10 cellular contexts compared by ENCODE assay signal in genomic region chr17:28577466-28577824, GRCh38. TPM values are rescaled to one million over a fixed set of nuclear protein-coding genes. Genes with fewer than 3 reads are reported as not detected.
DNase-seq lines count a peak whose midpoint lies in the region; ATAC-seq and TF ChIP-seq lines count a peak whose summit lies in the region.
"Had no signal": no experiment of that assay in that cellular context is flagged by ENCODE, and none has a peak within 500 bp of the region (broad histone marks: within the 10 kb centered on the region; RNA-seq: fewer than 3 reads in every experiment).

No MANE protein-coding gene starts in this region.

- H3K36me3 Mint-ChIP-seq in activated naive CD8-positive, alpha-beta T cell treated with anti-CD3 and anti-CD28 coated beads, Interleukin-2, amount 10 ng/mL, durations not matched to agents 7 days and 5 days, result peaks cover 24% of the 10 kb centered on the region
- H3K36me3 Mint-ChIP-seq in activated naive CD8-positive, alpha-beta T cell treated with anti-CD3 and anti-CD28 coated beads, Interleukin-2, amount 50 U/mL, for 24 hours (ENCODE audit: low read depth), result peaks cover 33% of the 10 kb centered on the region

- 89 to 94% methylated on average over 2 of the region's 3 CpGs for WGBS in gastroesophageal sphincter (ENCODE audit: low coverage in 1 of 2), 2 donors
- 71 to 89% methylated on average over 3 of the region's 3 CpGs for WGBS in tibial nerve, 2 donors

- no peaks in the 10 kb centered on the region for H3K27me3 ChIP-seq in Panc1 (ENCODE audit: control insufficient read depth, insufficient read depth, low read length)
- H3K27me3 ChIP-seq in gastroesophageal sphincter, result no peaks in the 10 kb centered on the region
- no peaks in the 10 kb centered on the region for H3K27me3 ChIP-seq in tibial nerve

- TF ChIP-seq EP300 in gastroesophageal sphincter (IDR thresholded peaks at IDR 0.05) (no peak), tibial nerve (IDR thresholded peaks at IDR 0.05) (no peak)

- CTCF ChIA-PET in Panc1 (lab: Charles Lee), result no interaction called here

- POLR2A ChIA-PET in activated naive CD8-positive, alpha-beta T cell treated with anti-CD3 and anti-CD28 coated beads, Interleukin-2, amount 10 ng/mL, durations not matched to agents 7 days and 5 days (lab: Charles Lee), result interaction anchor here (0.9 to 3.7 kb wide), 9 partner anchors 19 to 143 kb away, joined by 3 to 33 read pairs (median 6); partner anchors contain the start of genes BLTP2, PROCA1, RPL23A and SPAG5
- POLR2A ChIA-PET in Panc1 (lab: Charles Lee), result interaction anchor here (0.9 kb wide), 1 partner anchor 142 kb away, joined by 4 read pairs; the partner anchor contains the start of gene RPL23A

- H3K27ac ChIP-seq in Panc1 (ENCODE audit: low read length) (peak overlapping the region; percentile 44; the same call in 1 of the 2 replicates), gastroesophageal sphincter (peak overlapping the region in 3 of 4 donors; percentile 50 to 66 (median 65)), tibial nerve (peak overlapping the region; percentile 55 to 82 (median 69))
- H3K27ac ChIP-seq: lower lobe of right lung, parathyroid adenoma had no signal

- in situ Hi-C loops in Panc1 (cut with HindIII; ENCODE audit: low pct_unique_long_range_greater_than_20kb, low sequenced_read_pairs), result no loop called here

- no peak for DNase-seq in activated naive CD8-positive, alpha-beta T cell treated with anti-CD3 and anti-CD28 coated beads, Interleukin-2, amount 10 ng/mL, durations not matched to agents 7 days and 5 days
- no peak for DNase-seq in activated naive CD8-positive, alpha-beta T cell treated with anti-CD3 and anti-CD28 coated beads, Interleukin-2, amount 50 U/mL, for 24 hours
- DNase-seq in Panc1 (ENCODE audit: low read depth, low spot score) (no peak), tibial nerve (ENCODE audit: low spot score in 2 of 2) (no peak), UCSD-AML1 (lab: John Stamatoyannopoulos, UW; ENCODE audit: unreplicated experiment) (no peak)

- intact Hi-C loops in Panc1 (cut with micrococcal nuclease; ENCODE audit: unreplicated experiment), result no loop called here

- TF ChIP-seq CTCF in Panc1 (IDR thresholded peaks at IDR 0.05), result no peak
- TF ChIP-seq CTCF in gastroesophageal sphincter (IDR thresholded peaks at IDR 0.05), result no peak
- TF ChIP-seq CTCF in tibial nerve (IDR thresholded peaks at IDR 0.05), result no peak

- H3K4me3 ChIP-seq in Panc1 (ENCODE audit: low read depth in 2 of 2, low read length in 2 of 2) (no peak overlapping the region), gastroesophageal sphincter (no peak overlapping the region), tibial nerve (no peak overlapping the region)

- H3K4me3 Mint-ChIP-seq in activated naive CD8-positive, alpha-beta T cell treated with anti-CD3 and anti-CD28 coated beads, Interleukin-2, amount 10 ng/mL, durations not matched to agents 7 days and 5 days, result no peak overlapping the region
- no peak overlapping the region for H3K4me3 Mint-ChIP-seq in activated naive CD8-positive, alpha-beta T cell treated with anti-CD3 and anti-CD28 coated beads, Interleukin-2, amount 50 U/mL, for 24 hours

- peak overlapping the region; percentile 89 for H3K27ac Mint-ChIP-seq in activated naive CD8-positive, alpha-beta T cell treated with anti-CD3 and anti-CD28 coated beads, Interleukin-2, amount 10 ng/mL, durations not matched to agents 7 days and 5 days
- no peak overlapping the region for H3K27ac Mint-ChIP-seq in activated naive CD8-positive, alpha-beta T cell treated with anti-CD3 and anti-CD28 coated beads, Interleukin-2, amount 50 U/mL, for 24 hours

- no peak for ATAC-seq in activated naive CD8-positive, alpha-beta T cell treated with anti-CD3 and anti-CD28 coated beads, Interleukin-2, amount 10 ng/mL, durations not matched to agents 7 days and 5 days (ENCODE audit: low read depth)
- ATAC-seq in activated naive CD8-positive, alpha-beta T cell treated with anti-CD3 and anti-CD28 coated beads, Interleukin-2, amount 50 U/mL, for 24 hours, result no peak
- ATAC-seq in Panc1 (no peak), gastroesophageal sphincter (no peak), HG03139 (IDR thresholded peaks at IDR 0.05; ENCODE audit: unreplicated experiment) (no peak), GM18505 (IDR thresholded peaks at IDR 0.05; ENCODE audit: unreplicated experiment) (no peak)

- peaks cover 15% of the 10 kb centered on the region for H3K4me1 Mint-ChIP-seq in activated naive CD8-positive, alpha-beta T cell treated with anti-CD3 and anti-CD28 coated beads, Interleukin-2, amount 10 ng/mL, durations not matched to agents 7 days and 5 days
- peaks cover 28% of the 10 kb centered on the region for H3K4me1 Mint-ChIP-seq in activated naive CD8-positive, alpha-beta T cell treated with anti-CD3 and anti-CD28 coated beads, Interleukin-2, amount 50 U/mL, for 24 hours

- H3K27me3 Mint-ChIP-seq in activated naive CD8-positive, alpha-beta T cell treated with anti-CD3 and anti-CD28 coated beads, Interleukin-2, amount 10 ng/mL, durations not matched to agents 7 days and 5 days, result no peaks in the 10 kb centered on the region
- H3K27me3 Mint-ChIP-seq in activated naive CD8-positive, alpha-beta T cell treated with anti-CD3 and anti-CD28 coated beads, Interleukin-2, amount 50 U/mL, for 24 hours, result no peaks in the 10 kb centered on the region

- TF ChIP-seq POLR2A in gastroesophageal sphincter (IDR thresholded peaks at IDR 0.05), result no peak
- no peak for TF ChIP-seq POLR2A in tibial nerve (IDR thresholded peaks at IDR 0.05)
- no peak for TF ChIP-seq POLR2A in GM18505 (IDR thresholded peaks at IDR 0.05; ENCODE audit: borderline replicate concordance, extremely low read depth, insufficient read depth, insufficient read length)

- no TSS peak for BruUV-seq in Panc1 (replicated peaks; lab: Mats Ljungman, UMichigan)

- no peaks in the 10 kb centered on the region for H3K9me3 Mint-ChIP-seq in activated naive CD8-positive, alpha-beta T cell treated with anti-CD3 and anti-CD28 coated beads, Interleukin-2, amount 10 ng/mL, durations not matched to agents 7 days and 5 days
- no peaks in the 10 kb centered on the region for H3K9me3 Mint-ChIP-seq in activated naive CD8-positive, alpha-beta T cell treated with anti-CD3 and anti-CD28 coated beads, Interleukin-2, amount 50 U/mL, for 24 hours

- H3K36me3 ChIP-seq in Panc1 (ENCODE audit: control insufficient read depth, insufficient read depth, low read length) (peaks cover 4% of the 10 kb centered on the region), gastroesophageal sphincter (peaks cover 0 to 5% of the 10 kb centered on the region in 2 donors), tibial nerve (peaks cover 0 to 10% (median 0%) of the 10 kb centered on the region in 3 donors)
- H3K36me3 ChIP-seq: lower lobe of right lung had no signal

- H3K9me3 ChIP-seq in Panc1 (ENCODE audit: control insufficient read depth, insufficient read depth, low read depth, low read length) (no peaks in the 10 kb centered on the region), gastroesophageal sphincter (no peaks in the 10 kb centered on the region), tibial nerve (no peaks in the 10 kb centered on the region)
- H3K9me3 ChIP-seq: lower lobe of right lung had no signal

- H3K4me1 ChIP-seq in Panc1 (ENCODE audit: control insufficient read depth, insufficient read depth, low read length), result peaks cover 6% of the 10 kb centered on the region
- peaks cover 0 to 24% (median 8%) of the 10 kb centered on the region in 3 donors for H3K4me1 ChIP-seq in gastroesophageal sphincter
- H3K4me1 ChIP-seq in tibial nerve, result peaks cover 0 to 28% (median 7%) of the 10 kb centered on the region in 4 donors
- H3K4me1 ChIP-seq: parathyroid adenoma had no signal

RNA-seq across cellular contexts. Expression of gene ALDOC, which starts 0.8 kb away (rescaled TPM):
- total RNA-seq in activated naive CD8-positive, alpha-beta T cell treated with anti-CD3 and anti-CD28 coated beads, Interleukin-2, amount 10 ng/mL, durations not matched to agents 7 days and 5 days, result 100 to 1,000 TPM; 142 to 154 TPM
- total RNA-seq in Panc1 (2021; ENCODE audit: unreplicated experiment) (13.4 TPM), gastroesophageal sphincter (10 to 100 TPM; 29.1 to 46.5 (median 37.7) TPM), tibial nerve (100 to 1,000 TPM in 3 of 4 donors, 10 to 100 TPM in 1; 46.2 to 222 (median 141) TPM)
- polyA plus RNA-seq in Panc1 (2012; ENCODE audit: insufficient read length), result 70.0 TPM

RNA-seq across cellular contexts. Expression of gene PIGS, which starts 6.1 kb away (rescaled TPM):
- 10 to 100 TPM; 60.5 to 63.1 TPM for total RNA-seq in activated naive CD8-positive, alpha-beta T cell treated with anti-CD3 and anti-CD28 coated beads, Interleukin-2, amount 10 ng/mL, durations not matched to agents 7 days and 5 days
- 78.8 TPM for total RNA-seq in Panc1 (2021; ENCODE audit: unreplicated experiment)
- 87.3 TPM for polyA plus RNA-seq in Panc1 (2012; ENCODE audit: insufficient read length)
- 10 to 100 TPM; 40.8 to 90.4 (median 64.5) TPM for total RNA-seq in gastroesophageal sphincter
- 10 to 100 TPM; 62.2 to 82.4 (median 73.2) TPM for total RNA-seq in tibial nerve

RNA-seq across cellular contexts. Expression of gene SPAG5, which starts 21.4 kb away (rescaled TPM):
- 100 to 1,000 TPM; 109 to 118 TPM for total RNA-seq in activated naive CD8-positive, alpha-beta T cell treated with anti-CD3 and anti-CD28 coated beads, Interleukin-2, amount 10 ng/mL, durations not matched to agents 7 days and 5 days
- 152 TPM for total RNA-seq in Panc1 (2021; ENCODE audit: unreplicated experiment)
- 61.1 TPM for polyA plus RNA-seq in Panc1 (2012; ENCODE audit: insufficient read length)
- 1 to 10 TPM; 1.4 to 4.9 (median 2.6) TPM for total RNA-seq in gastroesophageal sphincter
- total RNA-seq in tibial nerve, result 10 to 100 TPM in 1 of 4 donors, 1 to 10 TPM in 3; 5.7 to 11.4 (median 7.6) TPM

RNA-seq across cellular contexts. Expression of gene UNC119, which starts 25.0 kb away (rescaled TPM):
- total RNA-seq in activated naive CD8-positive, alpha-beta T cell treated with anti-CD3 and anti-CD28 coated beads, Interleukin-2, amount 10 ng/mL, durations not matched to agents 7 days and 5 days, result 10 to 100 TPM; 54.9 to 57.8 TPM
- total RNA-seq in Panc1 (2021; ENCODE audit: unreplicated experiment) (44.7 TPM), gastroesophageal sphincter (10 to 100 TPM; 17.5 to 28.7 (median 20.3) TPM), tibial nerve (10 to 100 TPM; 20.5 to 30.0 (median 22.4) TPM)
- 47.6 TPM for polyA plus RNA-seq in Panc1 (2012; ENCODE audit: insufficient read length)

RNA-seq across cellular contexts. Expression of gene RSKR, which starts 36.5 kb away (rescaled TPM):
- total RNA-seq in activated naive CD8-positive, alpha-beta T cell treated with anti-CD3 and anti-CD28 coated beads, Interleukin-2, amount 10 ng/mL, durations not matched to agents 7 days and 5 days, result 10 to 100 TPM; 20.7 to 24.9 TPM
- total RNA-seq in Panc1 (2021; ENCODE audit: unreplicated experiment) (17.2 TPM), gastroesophageal sphincter (1 to 10 TPM in 3 of 4 donors, under 1 TPM in 1; 0.59 to 8.1 (median 3.1) TPM), tibial nerve (10 to 100 TPM in 3 of 4 donors, 1 to 10 TPM in 1; 5.7 to 34.5 (median 16.2) TPM)
- polyA plus RNA-seq in Panc1 (2012; ENCODE audit: insufficient read length), result 5.8 TPM

Comparison
In these comparisons a context has a peak if more than half of its experiments do, and no peak if none do; other contexts are left out.
1. RNA of gene SPAG5, which starts 21.4 kb away (total RNA-seq): 152 TPM in Panc1 (single experiment) and 109 to 118 TPM in activated naive CD8-positive, alpha-beta T cell treated with anti-CD3 and anti-CD28 coated beads, Interleukin-2, amount 10 ng/mL, durations not matched to agents 7 days and 5 days; 5.7 to 11.4 TPM in tibial nerve and 1.4 to 4.9 TPM in gastroesophageal sphincter; every median in the first group is over 4 times any median in the second.
2. Peak in every context shown above with its lines, with median percentiles within 50 percentile points of each other: H3K27ac ChIP-seq.